27 cellular contexts compared by ENCODE assay signal in the genomic region with DNA sequence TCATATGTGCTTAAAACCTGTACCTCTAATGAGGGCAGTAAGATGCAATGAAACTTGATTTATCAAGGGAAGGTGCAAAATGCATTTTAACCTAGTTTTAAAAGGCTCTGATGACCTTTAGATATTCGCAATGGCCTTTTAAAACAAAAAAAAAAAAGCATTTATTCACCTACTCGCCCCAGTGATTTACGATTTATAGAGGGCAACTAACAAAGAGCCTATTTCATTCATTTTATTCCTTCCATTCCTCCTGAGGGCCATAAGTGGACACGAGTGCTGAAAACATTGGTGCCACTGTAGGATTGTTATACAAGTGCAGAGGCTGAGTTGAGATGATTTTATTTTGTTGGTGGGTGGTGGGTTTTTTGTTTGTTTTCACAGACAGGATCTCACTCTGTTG.
"Had no signal": no experiment of that assay in that cellular context is flagged by ENCODE, and none has a peak within 500 bp of the region (broad histone marks: within the 10 kb centered on the region; RNA-seq: fewer than 3 reads in every experiment).

No MANE protein-coding gene starts in this region.

- ATAC-seq: Panc1, Right ventricle myocardium inferior had no signal

- DNase-seq: Kasumi-1, MG63, NCI-H1048, NCI-H1105 treated with DMSO at 0.1 percent for 48 hours, NCI-H1417, NCI-H1436, NCI-H146, NCI-H1694, NCI-H187, NCI-H1930, NCI-H2029 treated with DMSO at 0.1 percent for 48 hours, NCI-H2081 treated with DMSO at 0.1 percent for 48 hours, NCI-H2171 treated with DMSO at 0.1 percent for 48 hours, NCI-H2227 treated with DMSO at 0.1 percent for 48 hours, NCI-H345, NCI-H446, NCI-H524 treated with DMSO at 0.1 percent for 48 hours, NCI-H526 treated with DMSO at 0.1 percent for 48 hours, PC-9, SIG-M5, SJCRH30, SK-N-SH, SW 1271, T-helper 1 cell had no signal

- FAIRE-seq: RCC 7860 had no signal
